ENCODE assay signal across 8 cellular contexts in genomic region chr7:44587843-44588711, GRCh38. TPM values are rescaled to one million over a fixed set of nuclear protein-coding genes. Genes with fewer than 3 reads are reported as not detected.
DNase-seq lines count a peak whose midpoint lies in the region; ATAC-seq and TF ChIP-seq lines count a peak whose summit lies in the region.

No MANE protein-coding gene starts in this region.

- H3K27ac ChIP-seq in Karpas-422 (ENCODE audit: low read length) (no peak overlapping the region), heart right ventricle (no peak overlapping the region)

- H3K9me2 ChIP-seq in Karpas-422 (replicated peaks; ENCODE audit: insufficient read depth, low read length), result no peaks in the 10 kb centered on the region

- TF ChIP-seq CTCF in heart right ventricle (IDR thresholded peaks at IDR 0.05), result peak; percentile 30 to 81 (median 72)

- H3K27me3 ChIP-seq in Karpas-422 (ENCODE audit: low read length) (no peaks in the 10 kb centered on the region), heart right ventricle (no peaks in the 10 kb centered on the region)

- peaks cover 5% of the 10 kb centered on the region for H3K4me1 ChIP-seq in Karpas-422 (ENCODE audit: low read length)
- H3K4me1 ChIP-seq in heart right ventricle, result peaks cover 0 to 7% (median 4%) of the 10 kb centered on the region in 9 donors

- H3K9me3 ChIP-seq in Karpas-422 (ENCODE audit: low read length) (no peaks in the 10 kb centered on the region), heart right ventricle (no peaks in the 10 kb centered on the region)

- intact Hi-C loops in heart right ventricle (cut with DNase I), result loop anchor here (1.0 to 10.0 kb wide), 10 partner anchors 159 to 547 kb away; partner anchors contain the start of genes H2AZ2 (in 4 of the 10) and ZMIZ2 (in 1 of the 10)

- H3K36me3 ChIP-seq in Karpas-422 (ENCODE audit: insufficient read depth, low read length) (no peaks in the 10 kb centered on the region), heart right ventricle (no peaks in the 10 kb centered on the region)

- peak; percentile 69 for DNase-seq in EH (ENCODE audit: low read depth)
- peak; percentile 83 for DNase-seq in Karpas-422
- DNase-seq in RPMI8226, result peak; percentile 77
- DNase-seq in activated naive CD4-positive, alpha-beta T cell treated with anti-CD3 and anti-CD28 coated beads, Interleukin-2, amount 50 U/mL, for 16 hours, result peak; percentile 58
- DNase-seq in heart right ventricle, result peak in 1 of 2 donors; percentile 55
- DNase-seq in stimulated activated CD4-positive, alpha-beta T cell treated with anti-CD3 and anti-CD28 coated beads, Interleukin-12 subunit alpha, Interleukin-12 subunit beta, amount 100 ng/mL, for 4 hours, result peak; percentile 44
- no peak for DNase-seq in NCI-H2227 (lab: John Stamatoyannopoulos, UW; ENCODE audit: unreplicated experiment)
- no peak for DNase-seq in NCI-H226

- H3K79me2 ChIP-seq in Karpas-422 (ENCODE audit: low read length), result no peaks in the 10 kb centered on the region

- ATAC-seq in heart right ventricle, result peak; percentile 16 to 74 (median 70)

- H3K9ac ChIP-seq in Karpas-422 (ENCODE audit: low read length), result peak overlapping the region; percentile 21; the same call in 1 of the 2 replicates

- H2AFZ ChIP-seq in Karpas-422 (ENCODE audit: low read length), result peak overlapping the region; percentile 68; the same call in 1 of the 2 replicates

- no peaks in the 10 kb centered on the region for H4K20me1 ChIP-seq in Karpas-422 (ENCODE audit: insufficient read depth, low read depth, low read length)

- no peak overlapping the region for H3K4me3 ChIP-seq in Karpas-422 (ENCODE audit: low read length)
- H3K4me3 ChIP-seq in heart right ventricle, result no peak overlapping the region

- 23 to 26% methylated on average over 6 of the region's 6 CpGs for WGBS in heart right ventricle, 2 donors

- no peak overlapping the region for H3K4me2 ChIP-seq in Karpas-422 (ENCODE audit: low read depth, low read length, poor library complexity, severe bottlenecking)

RNA-seq across cellular contexts. Expression of gene TMED4, which starts 6.0 kb away (rescaled TPM):
- 62.0 and 66.2 TPM in 2 replicates for total RNA-seq in Karpas-422 (2014; rRNA removed; shearing (Covaris generic); ENCODE audit: low replicate concordance)
- total RNA-seq in heart right ventricle, result 10 to 100 TPM; 55.4 to 81.4 (median 69.4) TPM
- 10 to 100 TPM; 42.9 to 45.6 TPM for polyA plus RNA-seq in heart right ventricle

RNA-seq across cellular contexts. Expression of gene DDX56, which starts 14.4 kb away (rescaled TPM):
- total RNA-seq in Karpas-422 (2014; rRNA removed; shearing (Covaris generic); ENCODE audit: low replicate concordance), result 66.8 and 73.3 TPM in 2 replicates
- total RNA-seq in heart right ventricle, result 10 to 100 TPM; 23.2 to 40.7 (median 27.4) TPM
- 100 to 1,000 TPM in 1 of 2 donors, 10 to 100 TPM in 1; 40.1 to 100 TPM for polyA plus RNA-seq in heart right ventricle

RNA-seq across cellular contexts. Expression of gene OGDH, which starts 18.4 kb away (rescaled TPM):
- total RNA-seq in Karpas-422 (2014; rRNA removed; shearing (Covaris generic); ENCODE audit: low replicate concordance), result 24.9 and 34.9 TPM in 2 replicates
- 100 to 1,000 TPM; 500 to 724 (median 679) TPM for total RNA-seq in heart right ventricle
- 100 to 1,000 TPM; 202 to 421 TPM for polyA plus RNA-seq in heart right ventricle

RNA-seq across cellular contexts. Expression of gene NPC1L1, which starts 46.9 kb away (rescaled TPM):
- not detected in 2 replicates for total RNA-seq in Karpas-422 (2014; rRNA removed; shearing (Covaris generic); ENCODE audit: low replicate concordance)
- under 1 TPM in 9 of 10 donors, not detected in 1; 0.06 to 0.29 (median 0.12) TPM for total RNA-seq in heart right ventricle
- polyA plus RNA-seq in heart right ventricle, result under 1 TPM; under 0.01 to 0.15 TPM

Comparison
In these comparisons a context has a peak if more than half of its experiments do, and no peak if none do; other contexts are left out.
1. DNase-seq: peak in EH (single experiment), Karpas-422 (single experiment), RPMI8226 (single experiment), activated naive CD4-positive, alpha-beta T cell treated with anti-CD3 and anti-CD28 coated beads, Interleukin-2, amount 50 U/mL, for 16 hours (single experiment) and stimulated activated CD4-positive, alpha-beta T cell treated with anti-CD3 and anti-CD28 coated beads, Interleukin-12 subunit alpha, Interleukin-12 subunit beta, amount 100 ng/mL, for 4 hours (single experiment); none in NCI-H2227 (single experiment) and NCI-H226 (single experiment).
2. RNA of gene OGDH, which starts 18.4 kb away (total RNA-seq): 500 to 724 TPM in heart right ventricle; 24.9 to 34.9 TPM in Karpas-422; every median in the first group is over 10 times any median in the second.